Comparison of ENCODE assay signal across 8 cellular contexts in genomic region chr6:110813813-110814487, GRCh38. TPM values are rescaled to one million over a fixed set of nuclear protein-coding genes. Genes with fewer than 3 reads are reported as not detected.
DNase-seq lines count a peak whose midpoint lies in the region; ATAC-seq and TF ChIP-seq lines count a peak whose summit lies in the region.

No MANE protein-coding gene starts in this region.

- H3K4me3 Mint-ChIP-seq in T-helper 1 cell treated with Interleukin-12 subunit alpha and Interleukin-12 subunit beta and Interleukin-4 antibody, amounts not matched to agents 30 μg/mL and 1 μg/mL, for 36 hours: peak overlapping the region; percentile 97

- H3K4me1 Mint-ChIP-seq in T-helper 1 cell treated with Interleukin-12 subunit alpha and Interleukin-12 subunit beta and Interleukin-4 antibody, amounts not matched to agents 30 μg/mL and 1 μg/mL, for 36 hours (ENCODE audit: low read depth): peaks cover 26% of the 10 kb centered on the region

- H3K79me2 ChIP-seq in osteoblast (ENCODE audit: insufficient read depth, low read length): peaks cover 38% of the 10 kb centered on the region

- H3K27me3 Mint-ChIP-seq in T-helper 1 cell treated with Interleukin-12 subunit alpha and Interleukin-12 subunit beta and Interleukin-4 antibody, amounts not matched to agents 30 μg/mL and 1 μg/mL, for 36 hours (ENCODE audit: low read depth): no peaks in the 10 kb centered on the region

- H3K4me1 ChIP-seq in HEK293 (ENCODE audit: control insufficient read depth, insufficient read depth, low read length): peaks cover 10% of the 10 kb centered on the region; the same call in 1 of the 2 replicates
- H3K4me1 ChIP-seq in osteoblast (ENCODE audit: insufficient read depth, low read length): peaks cover 26% of the 10 kb centered on the region

- peak overlapping the region; percentile 99 for H3K4me2 ChIP-seq in osteoblast (ENCODE audit: insufficient read depth, low read length)

- DNase-seq in COLO829 (ENCODE audit: low spot score): peak; percentile 4
- DNase-seq in fibroblast of gingiva (ENCODE audit: low read depth): peak; percentile 6
- DNase-seq in osteoblast (ENCODE audit: insufficient read length, low spot score, missing footprints): no peak
- DNase-seq in H4 (ENCODE audit: low spot score): no peak

- ATAC-seq in GM19035 (IDR thresholded peaks at IDR 0.05; ENCODE audit: unreplicated experiment) (no peak), GM18519 (IDR thresholded peaks at IDR 0.05; ENCODE audit: low FRiP score, unreplicated experiment) (no peak)

- H3K27me3 ChIP-seq in osteoblast (ENCODE audit: insufficient read depth, low read length): no peaks in the 10 kb centered on the region

- H3K36me3 ChIP-seq in HEK293 (ENCODE audit: control insufficient read depth in 2 of 2, insufficient read depth in 1 of 2, low read length in 2 of 2) (no peaks in the 10 kb centered on the region), osteoblast (ENCODE audit: insufficient read depth, low read length) (no peaks in the 10 kb centered on the region)

- peak overlapping the region; percentile 95 for H3K4me3 ChIP-seq in HEK293 (ENCODE audit: low read depth, low read length)
- peak overlapping the region; percentile 99 for H3K4me3 ChIP-seq in osteoblast (ENCODE audit: insufficient read depth, low read length)

- H2AFZ ChIP-seq in osteoblast (ENCODE audit: low read length): peak overlapping the region; percentile 99

- peaks cover 8% of the 10 kb centered on the region for H4K20me1 ChIP-seq in osteoblast (ENCODE audit: insufficient read depth, low read length)

- H3K27ac Mint-ChIP-seq in T-helper 1 cell treated with Interleukin-12 subunit alpha and Interleukin-12 subunit beta and Interleukin-4 antibody, amounts not matched to agents 30 μg/mL and 1 μg/mL, for 36 hours: peak overlapping the region; percentile 91

- H3K9me3 ChIP-seq in HEK293 (ENCODE audit: control insufficient read depth, insufficient read depth, low read depth, low read length): no peaks in the 10 kb centered on the region
- H3K9me3 ChIP-seq in osteoblast (ENCODE audit: low read depth, low read length): no peaks in the 10 kb centered on the region

- POLR2A ChIA-PET in HEK293 (lab: Yijun Ruan, JAX): interaction anchor here (0.6 to 4.6 kb wide), 8 partner anchors 38 to 1832 kb away, joined by 3 to 339 read pairs (median 4); partner anchors contain the start of genes AMD1 and RPF2

- peaks cover 6% of the 10 kb centered on the region for H3K36me3 Mint-ChIP-seq in T-helper 1 cell treated with Interleukin-12 subunit alpha and Interleukin-12 subunit beta and Interleukin-4 antibody, amounts not matched to agents 30 μg/mL and 1 μg/mL, for 36 hours (ENCODE audit: low read depth)

- CTCF ChIA-PET in HEK293 (lab: Yijun Ruan, JAX): interaction anchor here (1.3 to 2.2 kb wide), 3 partner anchors 61 to 131 kb away, joined by 6 to 13 read pairs (median 13); partner anchors contain the start of gene AMD1

- H3K27ac ChIP-seq in HEK293 (ENCODE audit: extremely low read depth, low read depth, low read length) (peak overlapping the region; percentile 79), osteoblast (ENCODE audit: low read depth, low read length) (peak overlapping the region; percentile 99)

- TF ChIP-seq CTCF in HEK293 (tag by site-specific recombination; IDR thresholded peaks at IDR 0.05) (no peak), osteoblast (IDR thresholded peaks at IDR 0.05; ENCODE audit: extremely low read depth, low read depth, low read length) (no peak)

- H3K9me3 Mint-ChIP-seq in T-helper 1 cell treated with Interleukin-12 subunit alpha and Interleukin-12 subunit beta and Interleukin-4 antibody, amounts not matched to agents 30 μg/mL and 1 μg/mL, for 36 hours: no peaks in the 10 kb centered on the region

TF ChIP-seq in HEK293, 187 proteins besides CTCF, POLR2A, EP300 and RAD21:
- TF ChIP-seq ZBTB17 (tag by site-specific recombination; IDR thresholded peaks at IDR 0.05): peak; percentile 77
- peak; percentile 87 for TF ChIP-seq REST (tag by site-specific recombination; IDR thresholded peaks at IDR 0.05)
- TF ChIP-seq ZNF292 (tag by site-specific recombination; IDR thresholded peaks at IDR 0.05; ENCODE audit: borderline replicate concordance, low read depth): no peak
- TF ChIP-seq IKZF3 (tag by site-specific recombination; IDR thresholded peaks at IDR 0.05): 0 out of 2 replicates have a peak, but pooled peaks have one; percentile 9
- peak; percentile 16 for TF ChIP-seq ZNF335 (tag by site-specific recombination; conservative IDR thresholded peaks at IDR 0.05)
- TF ChIP-seq, protein P1, sequence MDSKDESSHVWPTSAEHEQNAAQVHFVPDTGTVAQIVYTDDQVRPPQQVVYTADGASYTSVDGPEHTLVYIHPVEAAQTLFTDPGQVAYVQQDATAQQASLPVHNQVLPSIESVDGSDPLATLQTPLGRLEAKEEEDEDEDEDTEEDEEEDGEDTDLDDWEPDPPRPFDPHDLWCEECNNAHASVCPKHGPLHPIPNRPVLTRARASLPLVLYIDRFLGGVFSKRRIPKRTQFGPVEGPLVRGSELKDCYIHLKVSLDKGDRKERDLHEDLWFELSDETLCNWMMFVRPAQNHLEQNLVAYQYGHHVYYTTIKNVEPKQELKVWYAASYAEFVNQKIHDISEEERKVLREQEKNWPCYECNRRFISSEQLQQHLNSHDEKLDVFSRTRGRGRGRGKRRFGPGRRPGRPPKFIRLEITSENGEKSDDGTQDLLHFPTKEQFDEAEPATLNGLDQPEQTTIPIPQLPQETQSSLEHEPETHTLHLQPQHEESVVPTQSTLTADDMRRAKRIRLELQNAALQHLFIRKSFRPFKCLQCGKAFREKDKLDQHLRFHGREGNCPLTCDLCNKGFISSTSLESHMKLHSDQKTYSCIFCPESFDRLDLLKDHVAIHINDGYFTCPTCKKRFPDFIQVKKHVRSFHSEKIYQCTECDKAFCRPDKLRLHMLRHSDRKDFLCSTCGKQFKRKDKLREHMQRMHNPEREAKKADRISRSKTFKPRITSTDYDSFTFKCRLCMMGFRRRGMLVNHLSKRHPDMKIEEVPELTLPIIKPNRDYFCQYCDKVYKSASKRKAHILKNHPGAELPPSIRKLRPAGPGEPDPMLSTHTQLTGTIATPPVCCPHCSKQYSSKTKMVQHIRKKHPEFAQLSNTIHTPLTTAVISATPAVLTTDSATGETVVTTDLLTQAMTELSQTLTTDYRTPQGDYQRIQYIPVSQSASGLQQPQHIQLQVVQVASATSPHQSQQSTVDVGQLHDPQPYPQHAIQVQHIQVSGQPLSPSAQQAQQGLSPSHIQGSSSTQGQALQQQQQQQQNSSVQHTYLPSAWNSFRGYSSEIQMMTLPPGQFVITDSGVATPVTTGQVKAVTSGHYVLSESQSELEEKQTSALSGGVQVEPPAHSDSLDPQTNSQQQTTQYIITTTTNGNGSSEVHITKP (tag by site-specific recombination; IDR thresholded peaks at IDR 0.05): peak; percentile 93
- TF ChIP-seq KLF8 (tag by site-specific recombination; IDR thresholded peaks at IDR 0.05): no peak

RNA-seq across cellular contexts. Expression of gene CDK19, which starts 1.3 kb away (rescaled TPM):
- 15.6 and 17.4 TPM in 2 replicates for total RNA-seq in osteoblast
- 5.2 and 6.8 TPM in 2 replicates for total RNA-seq in H4 (2014; rRNA removed; shearing (Covaris generic))

Comparison
In these comparisons a context has a peak if more than half of its experiments do, and no peak if none do; other contexts are left out.
1. DNase-seq: peak in COLO829 (single experiment) and fibroblast of gingiva (single experiment); none in osteoblast (single experiment) and H4 (single experiment).